In the genomic region with DNA sequence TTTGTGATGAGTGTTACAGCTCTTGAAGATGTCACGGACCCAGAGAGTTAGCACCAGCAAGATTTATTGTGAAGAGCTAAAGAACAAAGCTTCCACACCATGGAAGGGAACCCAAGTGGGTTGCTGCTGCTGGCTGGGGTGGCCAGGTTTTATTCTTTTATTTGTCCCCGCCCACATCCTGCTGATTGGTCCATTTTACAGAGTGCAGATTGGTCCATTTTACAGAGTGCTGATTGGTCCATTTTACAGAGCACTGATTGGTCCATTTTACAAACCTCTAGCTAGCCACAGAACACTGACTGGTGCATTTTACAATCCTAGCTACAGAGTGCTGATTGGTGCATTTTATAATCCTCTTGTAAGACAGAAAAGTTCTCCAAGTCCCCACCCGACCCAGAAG, we compare ENCODE assay signal across 3 cellular contexts.
TF ChIP-seq lines count a peak whose summit lies in the region.

No MANE protein-coding gene starts in this region.

TF ChIP-seq in A549, 52 proteins besides CTCF, POLR2A, EP300 and RAD21:
- TF ChIP-seq MAFK (IDR thresholded peaks at IDR 0.05; ENCODE audit: partially characterized antibody), result peak; percentile 34

TF ChIP-seq in K562, 482 proteins besides CTCF, POLR2A, EP300 and RAD21:
- TF ChIP-seq ZNF316 (IDR thresholded peaks at IDR 0.05) (0 out of 2 replicates have a peak, but pooled peaks have one; percentile 26), NFYB (IDR thresholded peaks at IDR 0.05; ENCODE audit: extremely low read depth, insufficient read length) (peak; percentile 58)

TF ChIP-seq in HepG2, 621 proteins besides CTCF, POLR2A, EP300 and RAD21:
- TF ChIP-seq NFYC (CRISPR knock-in tag; IDR thresholded peaks at IDR 0.05) (peak; percentile 51), NFYB (CRISPR knock-in tag; IDR thresholded peaks at IDR 0.05) (peak; percentile 65)
- TF ChIP-seq, protein P1, sequence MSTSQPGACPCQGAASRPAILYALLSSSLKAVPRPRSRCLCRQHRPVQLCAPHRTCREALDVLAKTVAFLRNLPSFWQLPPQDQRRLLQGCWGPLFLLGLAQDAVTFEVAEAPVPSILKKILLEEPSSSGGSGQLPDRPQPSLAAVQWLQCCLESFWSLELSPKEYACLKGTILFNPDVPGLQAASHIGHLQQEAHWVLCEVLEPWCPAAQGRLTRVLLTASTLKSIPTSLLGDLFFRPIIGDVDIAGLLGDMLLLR (CRISPR knock-in tag; IDR thresholded peaks at IDR 0.05), result 0 out of 2 replicates have a peak, but pooled peaks have one; percentile 40
- TF ChIP-seq, protein P2, sequence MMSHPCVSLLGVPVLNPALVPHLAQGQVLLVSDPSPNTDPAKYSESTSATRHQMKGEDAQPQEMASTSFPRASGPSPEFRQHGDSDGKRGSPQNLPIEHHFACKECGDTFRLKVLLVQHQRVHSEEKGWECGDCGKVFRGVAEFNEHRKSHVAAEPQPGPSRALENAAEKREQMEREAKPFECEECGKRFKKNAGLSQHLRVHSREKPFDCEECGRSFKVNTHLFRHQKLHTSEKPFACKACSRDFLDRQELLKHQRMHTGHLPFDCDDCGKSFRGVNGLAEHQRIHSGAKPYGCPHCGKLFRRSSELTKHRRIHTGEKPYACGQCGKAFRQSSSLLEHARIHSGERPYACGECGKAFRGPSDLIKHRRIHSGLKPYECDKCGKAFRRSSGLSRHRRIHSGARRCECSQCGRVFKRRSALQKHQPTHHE (CRISPR knock-in tag; IDR thresholded peaks at IDR 0.05; ENCODE audit: borderline replicate concordance), result 0 out of 2 replicates have a peak, but pooled peaks have one; percentile 13
